15 cellular contexts compared by ENCODE assay signal in genomic region chr2:235908826-235909225, GRCh38.
DNase-seq lines count a peak whose midpoint lies in the region; ATAC-seq and TF ChIP-seq lines count a peak whose summit lies in the region.
"Had no signal": no experiment of that assay in that cellular context is flagged by ENCODE, and none has a peak within 500 bp of the region (broad histone marks: within the 10 kb centered on the region; RNA-seq: fewer than 3 reads in every experiment).

No MANE protein-coding gene starts in this region.

- ATAC-seq in GM18520 (IDR thresholded peaks at IDR 0.05; ENCODE audit: unreplicated experiment) (peak; percentile 74), GM21390 (IDR thresholded peaks at IDR 0.05; ENCODE audit: unreplicated experiment) (peak; percentile 85), HG03159 (IDR thresholded peaks at IDR 0.05; ENCODE audit: unreplicated experiment) (peak; percentile 93), heart right ventricle (no peak)

- DNase-seq in SJCRH30 (peak; percentile 65 to 89), H7 (no peak), heart right ventricle (no peak), KBM-7 (no peak), NCI-H1694 treated with DMSO at 0.1 percent for 48 hours (lab: John Stamatoyannopoulos, UW) (no peak)
- DNase-seq: activated naive CD4-positive, alpha-beta T cell treated with anti-CD3 and anti-CD28 coated beads, Interleukin-2, amount 50 U/mL, for 16 hours; CD4-positive, CD25-positive, alpha-beta regulatory T cell; NCI-H1417 treated with DMSO at 0.1 percent for 48 hours; SHP77; testis had no signal

- H3K27ac ChIP-seq in SJCRH30 (no peak overlapping the region), heart right ventricle (no peak overlapping the region)
- H3K27ac ChIP-seq: HL-60, prostate gland, testis had no signal

- H3K36me3 ChIP-seq in SJCRH30 (peaks cover 6% of the 10 kb centered on the region), H7 (replicated peaks; ENCODE audit: control insufficient read depth, insufficient read depth, low read length) (no peaks in the 10 kb centered on the region), heart right ventricle (peaks cover 0 to 31% (median 5%) of the 10 kb centered on the region in 9 donors)
- H3K36me3 ChIP-seq: prostate gland had no signal

- intact Hi-C loops in heart right ventricle (cut with DNase I): no loop called here

- H3K4me1 ChIP-seq in SJCRH30 (peaks cover 17% of the 10 kb centered on the region), heart right ventricle (no peaks in the 10 kb centered on the region)
- H3K4me1 ChIP-seq: prostate gland, testis had no signal

- 90 to 94% methylated on average over 6 of the region's 6 CpGs for WGBS in heart right ventricle, 2 donors

- no peak for TF ChIP-seq CTCF in heart right ventricle (IDR thresholded peaks at IDR 0.05)

- in situ Hi-C loops in KBM-7 (cut with MboI; ENCODE audit: low pct_unique_long_range_greater_than_20kb, low sequenced_read_pairs): no loop called here

- H3K27me3 ChIP-seq in SJCRH30: no peaks in the 10 kb centered on the region
- H3K27me3 ChIP-seq in H7 (ENCODE audit: control insufficient read depth, insufficient read depth, low read length): peaks cover 4% of the 10 kb centered on the region; the same call in 1 of the 2 replicates
- H3K27me3 ChIP-seq in heart right ventricle: no peaks in the 10 kb centered on the region
- H3K27me3 ChIP-seq: testis had no signal

- no peaks in the 10 kb centered on the region for H3K9me3 ChIP-seq in SJCRH30 (replicated peaks)
- no peaks in the 10 kb centered on the region for H3K9me3 ChIP-seq in heart right ventricle
- H3K9me3 ChIP-seq: prostate gland, testis had no signal

- H3K4me3 ChIP-seq in SJCRH30: no peak overlapping the region
- no peak overlapping the region for H3K4me3 ChIP-seq in H7 (ENCODE audit: insufficient read depth, low read depth, low read length)
- no peak overlapping the region for H3K4me3 ChIP-seq in heart right ventricle
- H3K4me3 ChIP-seq: prostate gland, testis had no signal

Comparison
In these comparisons a context has a peak if more than half of its experiments do, and no peak if none do; other contexts are left out.
1. ATAC-seq: peak in GM18520 (single experiment), GM21390 (single experiment) and HG03159 (single experiment); none in heart right ventricle (0 of 8).
2. DNase-seq: peak in SJCRH30 (2 of 2); none in H7 (single experiment), heart right ventricle (0 of 2), KBM-7 (single experiment) and NCI-H1694 treated with DMSO at 0.1 percent for 48 hours (single experiment).